13 cellular contexts compared by ENCODE assay signal in the genomic region with DNA sequence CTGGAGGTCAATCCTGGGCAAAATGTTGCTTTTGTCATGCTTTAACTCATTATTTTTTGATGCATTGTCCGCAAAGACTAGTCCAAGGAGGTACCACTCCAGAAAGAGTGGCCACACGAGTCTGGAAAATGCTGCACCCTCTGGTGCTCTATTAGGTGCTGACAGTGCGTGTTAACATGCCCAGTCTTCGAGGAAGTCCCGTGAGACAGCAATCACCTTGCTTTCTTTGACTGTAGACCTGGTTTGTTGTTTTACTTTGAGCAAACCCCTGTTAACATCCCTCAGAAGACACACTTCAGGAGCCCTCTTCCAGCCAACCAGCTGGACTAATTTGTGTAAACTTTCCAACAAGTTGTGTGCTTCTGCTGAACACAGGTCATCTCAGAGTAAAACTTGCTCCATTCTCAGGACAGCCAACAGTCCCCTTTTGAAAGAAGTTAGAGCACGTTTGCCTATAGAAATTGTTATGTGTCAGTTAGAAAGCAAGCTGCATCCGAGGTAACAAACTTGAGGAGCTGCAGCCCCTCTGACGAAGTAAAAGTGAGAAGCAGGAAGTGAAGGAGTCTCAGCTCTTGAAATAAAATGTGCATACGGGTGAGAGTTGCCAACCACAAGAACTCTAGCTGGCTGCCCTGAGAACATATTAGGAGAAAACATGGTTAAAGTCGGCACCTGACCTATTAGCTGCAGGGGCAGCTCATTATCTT.
A peak's percentile ranks its signal among the peaks of the same experiment; 100 is the strongest.
DNase-seq lines count a peak whose midpoint lies in the region; FAIRE-seq and TF ChIP-seq lines count a peak whose summit lies in the region.
"Had no signal": no experiment of that assay in that cellular context is flagged by ENCODE, and none has a peak within 500 bp of the region (broad histone marks: within the 10 kb centered on the region; RNA-seq: fewer than 3 reads in every experiment).

No MANE protein-coding gene starts in this region.

- H3F3A ChIP-seq in GM23248 (ENCODE audit: insufficient read depth) = peaks cover 8% of the 10 kb centered on the region; the same call in 1 of the 2 replicates

- DNase-seq in activated CD4-positive, alpha-beta T cell treated with anti-CD3 and anti-CD28 coated beads, Interleukin-2, amount 10 ng/mL, durations not matched to agents 24 days and 14 days = peak; percentile 74
- no peak for DNase-seq in activated CD4-positive, alpha-beta T cell treated with anti-CD3 and anti-CD28 coated beads, Interleukin-2, amount 50 U/mL, for 4 hours
- DNase-seq in KG1 (lab: John Stamatoyannopoulos, UW) (peak; percentile 18), GM23248 (no peak), D721Med (ENCODE audit: insufficient read length, low spot score) (no peak), NCI-H526 (lab: John Stamatoyannopoulos, UW) (no peak)
- no peak for DNase-seq in activated T-helper 2 cell treated with anti-CD3 and anti-CD28 coated beads, Interferon-gamma antibody, Interleukin-2, Interleukin-4, amounts not matched to agents 10 μg/mL and 5 μg/mL and 100 μg/mL, durations not matched to agents 14 hours and 24 hours and 36 hours (ENCODE audit: low spot score)
- DNase-seq: NCI-H1436, PC-3, testis had no signal

- H3K4me3 Mint-ChIP-seq in activated CD4-positive, alpha-beta T cell treated with anti-CD3 and anti-CD28 coated beads, Interleukin-2, amount 10 ng/mL, durations not matched to agents 24 days and 14 days = peak overlapping the region; percentile 62
- peak overlapping the region; percentile 40 for H3K4me3 Mint-ChIP-seq in activated T-helper 2 cell treated with anti-CD3 and anti-CD28 coated beads, Interferon-gamma antibody, Interleukin-2, Interleukin-4, amounts not matched to agents 10 μg/mL and 5 μg/mL and 100 μg/mL, durations not matched to agents 14 hours and 24 hours and 36 hours (ENCODE audit: low read depth)

- H3K4me2 ChIP-seq in GM23248 (ENCODE audit: unreplicated experiment) = no peak overlapping the region

- H3K27ac ChIP-seq in neutrophil (peak overlapping the region; percentile 57), GM23248 (no peak overlapping the region)
- H3K27ac ChIP-seq: epithelial cell of prostate, testis had no signal

- peaks cover 4% of the 10 kb centered on the region for H3K27me3 Mint-ChIP-seq in activated CD4-positive, alpha-beta T cell treated with anti-CD3 and anti-CD28 coated beads, Interleukin-2, amount 10 ng/mL, durations not matched to agents 24 days and 14 days
- no peaks in the 10 kb centered on the region for H3K27me3 Mint-ChIP-seq in activated T-helper 2 cell treated with anti-CD3 and anti-CD28 coated beads, Interferon-gamma antibody, Interleukin-2, Interleukin-4, amounts not matched to agents 10 μg/mL and 5 μg/mL and 100 μg/mL, durations not matched to agents 14 hours and 24 hours and 36 hours (ENCODE audit: low read depth)

- peaks cover 4% of the 10 kb centered on the region for H3K9me3 Mint-ChIP-seq in activated CD4-positive, alpha-beta T cell treated with anti-CD3 and anti-CD28 coated beads, Interleukin-2, amount 10 ng/mL, durations not matched to agents 24 days and 14 days
- H3K9me3 Mint-ChIP-seq in activated T-helper 2 cell treated with anti-CD3 and anti-CD28 coated beads, Interferon-gamma antibody, Interleukin-2, Interleukin-4, amounts not matched to agents 10 μg/mL and 5 μg/mL and 100 μg/mL, durations not matched to agents 14 hours and 24 hours and 36 hours = no peaks in the 10 kb centered on the region

- H3K9me2 ChIP-seq in GM23248 (ENCODE audit: insufficient read depth) = no peaks in the 10 kb centered on the region

- peaks cover 84% of the 10 kb centered on the region for H3K79me2 ChIP-seq in GM23248 (ENCODE audit: insufficient read depth)

- H4K20me1 ChIP-seq in GM23248 (ENCODE audit: insufficient read depth) = no peaks in the 10 kb centered on the region

- H3K9ac ChIP-seq in GM23248 = no peak overlapping the region

- H3K9me3 ChIP-seq in neutrophil (no peaks in the 10 kb centered on the region), GM23248 (ENCODE audit: low read depth) (no peaks in the 10 kb centered on the region)
- H3K9me3 ChIP-seq: testis had no signal

- WGBS in GM23248 (ENCODE audit: low coverage in 1 of 2, low lambda C conversion rate in 2 of 2, missing lambda C conversion rate in 2 of 2), 2 experiments = 96 to 98% methylated on average over 10 of the region's 10 CpGs

- no peak overlapping the region for H2AFZ ChIP-seq in GM23248

- peaks cover 11 to 20% of the 10 kb centered on the region in 2 experiments for H3K4me1 ChIP-seq in neutrophil (ENCODE audit: control insufficient read depth in 1 of 2, insufficient read depth in 1 of 2, low read depth in 1 of 2, low read length in 1 of 2)
- H3K4me1 ChIP-seq in GM23248 (ENCODE audit: insufficient read depth) = peaks cover 11% of the 10 kb centered on the region; the same call in 1 of the 2 replicates
- H3K4me1 ChIP-seq: testis had no signal

- H3K4me3 ChIP-seq in neutrophil (ENCODE audit: low read depth in 1 of 2, low read length in 1 of 2) (peak overlapping the region; percentile 30 to 36), GM23248 (no peak overlapping the region)
- H3K4me3 ChIP-seq: testis had no signal

- H3K27me3 ChIP-seq in neutrophil = no peaks in the 10 kb centered on the region
- no peaks in the 10 kb centered on the region for H3K27me3 ChIP-seq in GM23248 (replicated peaks; ENCODE audit: insufficient read depth)
- H3K27me3 ChIP-seq: testis had no signal

- TF ChIP-seq CTCF in neutrophil (IDR thresholded peaks at IDR 0.05) = no peak
- no peak for TF ChIP-seq CTCF in D721Med (IDR thresholded peaks at IDR 0.05; ENCODE audit: insufficient read depth, missing control alignments)

- H3K36me3 Mint-ChIP-seq in activated CD4-positive, alpha-beta T cell treated with anti-CD3 and anti-CD28 coated beads, Interleukin-2, amount 10 ng/mL, durations not matched to agents 24 days and 14 days (ENCODE audit: low read depth) = peaks cover 15% of the 10 kb centered on the region
- peaks cover 1% of the 10 kb centered on the region for H3K36me3 Mint-ChIP-seq in activated T-helper 2 cell treated with anti-CD3 and anti-CD28 coated beads, Interferon-gamma antibody, Interleukin-2, Interleukin-4, amounts not matched to agents 10 μg/mL and 5 μg/mL and 100 μg/mL, durations not matched to agents 14 hours and 24 hours and 36 hours (ENCODE audit: low read depth)

- H3K27ac Mint-ChIP-seq in activated CD4-positive, alpha-beta T cell treated with anti-CD3 and anti-CD28 coated beads, Interleukin-2, amount 10 ng/mL, durations not matched to agents 24 days and 14 days = peak overlapping the region; percentile 69
- peak overlapping the region; percentile 46 for H3K27ac Mint-ChIP-seq in activated T-helper 2 cell treated with anti-CD3 and anti-CD28 coated beads, Interferon-gamma antibody, Interleukin-2, Interleukin-4, amounts not matched to agents 10 μg/mL and 5 μg/mL and 100 μg/mL, durations not matched to agents 14 hours and 24 hours and 36 hours

- no peak for FAIRE-seq in D721Med (lab: Jason Lieb, UNC)
- FAIRE-seq: astrocyte had no signal

- in situ Hi-C loops in GM23248 (cut with MboI) = no loop called here

- intact Hi-C loops in activated CD4-positive, alpha-beta T cell treated with anti-CD3 and anti-CD28 coated beads, Interleukin-2, amount 10 ng/mL, durations not matched to agents 24 days and 14 days (cut with micrococcal nuclease) = no loop called here
- intact Hi-C loops in activated T-helper 2 cell treated with anti-CD3 and anti-CD28 coated beads, Interferon-gamma antibody, Interleukin-2, Interleukin-4, amounts not matched to agents 10 μg/mL and 5 μg/mL and 100 μg/mL, durations not matched to agents 14 hours and 24 hours and 36 hours (cut with micrococcal nuclease) = no loop called here

- no peaks in the 10 kb centered on the region for H3K36me3 ChIP-seq in neutrophil
- no peaks in the 10 kb centered on the region for H3K36me3 ChIP-seq in GM23248 (ENCODE audit: low read depth)

- peaks cover 35% of the 10 kb centered on the region for H3K4me1 Mint-ChIP-seq in activated CD4-positive, alpha-beta T cell treated with anti-CD3 and anti-CD28 coated beads, Interleukin-2, amount 10 ng/mL, durations not matched to agents 24 days and 14 days
- H3K4me1 Mint-ChIP-seq in activated T-helper 2 cell treated with anti-CD3 and anti-CD28 coated beads, Interferon-gamma antibody, Interleukin-2, Interleukin-4, amounts not matched to agents 10 μg/mL and 5 μg/mL and 100 μg/mL, durations not matched to agents 14 hours and 24 hours and 36 hours (ENCODE audit: low read depth) = peaks cover 31% of the 10 kb centered on the region

Comparison
In these comparisons a context has a peak if more than half of its experiments do, and no peak if none do; other contexts are left out.
1. DNase-seq: peak in activated CD4-positive, alpha-beta T cell treated with anti-CD3 and anti-CD28 coated beads, Interleukin-2, amount 10 ng/mL, durations not matched to agents 24 days and 14 days (single experiment) and KG1 (single experiment); none in activated CD4-positive, alpha-beta T cell treated with anti-CD3 and anti-CD28 coated beads, Interleukin-2, amount 50 U/mL, for 4 hours (0 of 2), activated T-helper 2 cell treated with anti-CD3 and anti-CD28 coated beads, Interferon-gamma antibody, Interleukin-2, Interleukin-4, amounts not matched to agents 10 μg/mL and 5 μg/mL and 100 μg/mL, durations not matched to agents 14 hours and 24 hours and 36 hours (single experiment), GM23248 (single experiment), D721Med (single experiment) and NCI-H526 (0 of 2).